9 cellular contexts compared by ENCODE assay signal in the genomic region with DNA sequence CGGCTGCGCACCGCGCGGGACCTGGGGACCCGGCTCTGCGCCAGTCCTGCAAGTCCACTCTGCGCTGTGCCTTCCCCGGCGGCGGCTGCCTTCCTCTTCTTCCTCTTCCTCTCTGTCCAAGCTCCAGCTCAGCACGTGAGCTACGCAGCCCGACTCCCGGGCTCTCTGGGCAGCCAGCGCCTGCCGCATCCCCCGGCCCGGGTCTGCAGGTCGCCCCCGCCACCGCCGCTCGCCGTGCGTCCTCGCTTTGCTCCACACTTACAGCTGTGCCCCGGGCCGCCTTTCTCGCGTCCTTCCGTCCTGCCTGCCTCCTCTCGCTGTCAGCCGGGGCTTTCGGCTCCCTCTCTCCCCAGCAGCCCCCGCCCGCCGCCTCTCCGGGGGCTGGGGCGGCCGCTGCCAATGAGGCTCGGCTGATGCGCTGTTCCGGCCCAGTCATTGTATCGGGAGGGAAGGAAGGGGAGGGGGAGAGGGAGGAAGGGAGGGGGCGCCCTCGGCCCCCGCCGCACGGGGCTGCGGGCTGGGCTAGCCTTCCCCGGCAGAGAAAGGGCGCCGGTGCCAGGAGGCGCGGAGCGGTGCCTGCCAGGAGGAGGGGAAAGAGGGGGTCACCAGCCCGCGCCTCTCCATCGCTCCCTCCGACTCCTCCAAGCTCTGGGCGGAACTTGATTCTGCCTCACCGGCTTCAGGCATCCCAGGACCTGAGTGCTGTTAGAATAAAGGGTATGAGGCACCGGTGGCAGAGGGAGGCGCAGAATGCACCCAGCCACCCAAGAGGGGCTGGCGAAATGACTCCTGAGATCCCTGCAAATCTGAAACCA.
A peak's percentile ranks its signal among the peaks of the same experiment; 100 is the strongest.
DNase-seq lines count a peak whose midpoint lies in the region; ATAC-seq and TF ChIP-seq lines count a peak whose summit lies in the region.
"Had no signal": no experiment of that assay in that cellular context is flagged by ENCODE, and none has a peak within 500 bp of the region (broad histone marks: within the 10 kb centered on the region; RNA-seq: fewer than 3 reads in every experiment).

No MANE protein-coding gene starts in this region.

- POLR2A ChIA-PET in CD8-positive, alpha-beta T cell (lab: Charles Lee), result no interaction called here
- POLR2A ChIA-PET in PC-9 (lab: Charles Lee; ENCODE audit: unreplicated experiment), result no interaction called here

- no TSS peak for BruUV-seq in PC-9 (replicated peaks; lab: Mats Ljungman, UMichigan)

- H3K36me3 ChIP-seq in WERI-Rb-1 (no peaks in the 10 kb centered on the region), right atrium auricular region (no peaks in the 10 kb centered on the region), PC-9 (ENCODE audit: low read depth) (no peaks in the 10 kb centered on the region)
- no peaks in the 10 kb centered on the region for H3K36me3 ChIP-seq in CD8-positive, alpha-beta T cell (ENCODE audit: insufficient read depth, low read length)

- no peak for ATAC-seq in CD8-positive, alpha-beta T cell
- no peak for ATAC-seq in natural killer cell

- intact Hi-C loops in CD8-positive, alpha-beta T cell (cut with DNase I, micrococcal nuclease), result no loop called here
- intact Hi-C loops in natural killer cell (cut with micrococcal nuclease), result no loop called here
- intact Hi-C loops in PC-9 (cut with micrococcal nuclease; ENCODE audit: unreplicated experiment), result no loop called here

- H3K4me1 Mint-ChIP-seq in progenitor cell of endocrine pancreas (ENCODE audit: low read depth) (peaks cover 23% of the 10 kb centered on the region), natural killer cell (peaks cover 0 to 9% of the 10 kb centered on the region in 2 donors)
- H3K4me1 Mint-ChIP-seq in CD8-positive, alpha-beta T cell (ENCODE audit: low read depth), result no peaks in the 10 kb centered on the region

- H3K27ac ChIP-seq in WERI-Rb-1 (no peak overlapping the region), right atrium auricular region (peak overlapping the region; percentile 79 to 81), PC-9 (no peak overlapping the region)
- no peak overlapping the region for H3K27ac ChIP-seq in CD8-positive, alpha-beta T cell (ENCODE audit: low read depth, low read length)

- H3K4me3 Mint-ChIP-seq in progenitor cell of endocrine pancreas (ENCODE audit: low read depth) (peak overlapping the region; percentile 93), natural killer cell (no peak overlapping the region)
- H3K4me3 Mint-ChIP-seq in CD8-positive, alpha-beta T cell, result no peak overlapping the region

- H3K4me1 ChIP-seq in right atrium auricular region (peaks cover 0 to 30% of the 10 kb centered on the region in 2 donors), PC-9 (replicated peaks; ENCODE audit: insufficient read depth) (no peaks in the 10 kb centered on the region)
- no peaks in the 10 kb centered on the region for H3K4me1 ChIP-seq in CD8-positive, alpha-beta T cell (ENCODE audit: insufficient read depth, low read length)

- no peaks in the 10 kb centered on the region for H3K79me2 ChIP-seq in PC-9 (ENCODE audit: low read depth)

- H3K9me2 ChIP-seq in PC-9 (ENCODE audit: insufficient read depth), result no peaks in the 10 kb centered on the region

- H3F3A ChIP-seq in PC-9 (ENCODE audit: insufficient read depth, low read depth), result no peaks in the 10 kb centered on the region

- peak; percentile 21 for DNase-seq in GM20000 (ENCODE audit: low spot score)
- DNase-seq in WERI-Rb-1, result peak; percentile 21
- no peak for DNase-seq in right atrium auricular region (ENCODE audit: low spot score)
- DNase-seq in progenitor cell of endocrine pancreas (ENCODE audit: low spot score, unreplicated experiment), result peak; percentile 44
- no peak for DNase-seq in CD8-positive, alpha-beta T cell
- DNase-seq in natural killer cell, result no peak
- no peak for DNase-seq in activated CD4-positive, CD25-positive, alpha-beta regulatory T cell treated with anti-CD3 and anti-CD28 coated beads, Interleukin-2, amount 50 U/mL, for 72 hours
- no peak for DNase-seq in PC-9
- DNase-seq: cerebellar nuclear complex had no signal

- no peak for TF ChIP-seq CTCF in GM20000 (IDR thresholded peaks at IDR 0.05; ENCODE audit: extremely low read depth, missing control alignments)
- no peak for TF ChIP-seq CTCF in WERI-Rb-1 (IDR thresholded peaks at IDR 0.05; ENCODE audit: low read depth, low read length)
- TF ChIP-seq CTCF in right atrium auricular region (IDR thresholded peaks at IDR 0.05), result no peak
- TF ChIP-seq CTCF in progenitor cell of endocrine pancreas (IDR thresholded peaks at IDR 0.05; ENCODE audit: unreplicated experiment), result no peak
- TF ChIP-seq CTCF in CD8-positive, alpha-beta T cell (IDR thresholded peaks at IDR 0.05), result no peak
- no peak for TF ChIP-seq CTCF in natural killer cell (IDR thresholded peaks at IDR 0.05)
- TF ChIP-seq CTCF in PC-9 (conservative IDR thresholded peaks at IDR 0.05), result no peak

- no peaks in the 10 kb centered on the region for H4K20me1 ChIP-seq in PC-9 (ENCODE audit: insufficient read depth)

- H3K36me3 Mint-ChIP-seq in progenitor cell of endocrine pancreas (ENCODE audit: insufficient read depth) (no peaks in the 10 kb centered on the region), natural killer cell (no peaks in the 10 kb centered on the region)
- no peaks in the 10 kb centered on the region for H3K36me3 Mint-ChIP-seq in CD8-positive, alpha-beta T cell

- peak overlapping the region; percentile 52 for H3K4me3 ChIP-seq in WERI-Rb-1 (ENCODE audit: low read depth, low read length)
- peak overlapping the region; percentile 65 to 68 for H3K4me3 ChIP-seq in right atrium auricular region
- no peak overlapping the region for H3K4me3 ChIP-seq in CD8-positive, alpha-beta T cell (ENCODE audit: low read depth, low read length)
- no peak overlapping the region for H3K4me3 ChIP-seq in PC-9

- no peaks in the 10 kb centered on the region for H3K27me3 Mint-ChIP-seq in progenitor cell of endocrine pancreas
- peaks cover 32% of the 10 kb centered on the region for H3K27me3 Mint-ChIP-seq in CD8-positive, alpha-beta T cell (ENCODE audit: low read depth)
- peaks cover 36 to 42% of the 10 kb centered on the region in 2 donors for H3K27me3 Mint-ChIP-seq in natural killer cell (ENCODE audit: low read depth in 2 of 2)

- CTCF ChIA-PET in CD8-positive, alpha-beta T cell (lab: Charles Lee), result no interaction called here
- CTCF ChIA-PET in PC-9 (lab: Charles Lee), result no interaction called here

- H3K27ac Mint-ChIP-seq in progenitor cell of endocrine pancreas (peak overlapping the region; percentile 87), natural killer cell (no peak overlapping the region)
- H3K27ac Mint-ChIP-seq in CD8-positive, alpha-beta T cell, result no peak overlapping the region

- no peaks in the 10 kb centered on the region for H3K9me3 Mint-ChIP-seq in progenitor cell of endocrine pancreas (ENCODE audit: low read depth)
- H3K9me3 Mint-ChIP-seq in CD8-positive, alpha-beta T cell, result no peaks in the 10 kb centered on the region
- no peaks in the 10 kb centered on the region for H3K9me3 Mint-ChIP-seq in natural killer cell

- H3K9me3 ChIP-seq in WERI-Rb-1 (ENCODE audit: severe bottlenecking) (no peaks in the 10 kb centered on the region), right atrium auricular region (no peaks in the 10 kb centered on the region), PC-9 (ENCODE audit: insufficient read depth, low read depth) (no peaks in the 10 kb centered on the region)
- H3K9me3 ChIP-seq in CD8-positive, alpha-beta T cell (ENCODE audit: low read length), result no peaks in the 10 kb centered on the region

- H2AFZ ChIP-seq in PC-9, result no peak overlapping the region

- peaks cover 39% of the 10 kb centered on the region for H3K27me3 ChIP-seq in WERI-Rb-1 (ENCODE audit: insufficient read depth, low read depth, severe bottlenecking)
- no peaks in the 10 kb centered on the region for H3K27me3 ChIP-seq in right atrium auricular region
- H3K27me3 ChIP-seq in CD8-positive, alpha-beta T cell (ENCODE audit: insufficient read depth, low read length), result no peaks in the 10 kb centered on the region
- peaks cover 9% of the 10 kb centered on the region; the same call in 1 of the 2 replicates for H3K27me3 ChIP-seq in PC-9 (ENCODE audit: insufficient read depth, low read depth)

- H3K4me2 ChIP-seq in PC-9, result no peak overlapping the region

Comparison
In these comparisons a context has a peak if more than half of its experiments do, and no peak if none do; other contexts are left out.
1. DNase-seq: peak in GM20000 (single experiment), WERI-Rb-1 (single experiment) and progenitor cell of endocrine pancreas (single experiment); none in right atrium auricular region (single experiment), CD8-positive, alpha-beta T cell (0 of 7), natural killer cell (single experiment), activated CD4-positive, CD25-positive, alpha-beta regulatory T cell treated with anti-CD3 and anti-CD28 coated beads, Interleukin-2, amount 50 U/mL, for 72 hours (single experiment) and PC-9 (0 of 2).
2. H3K27ac ChIP-seq: peak in right atrium auricular region (2 of 2); none in WERI-Rb-1 (single experiment), CD8-positive, alpha-beta T cell (single experiment) and PC-9 (single experiment).
3. H3K4me3 ChIP-seq: peak in WERI-Rb-1 (single experiment) and right atrium auricular region (2 of 2); none in CD8-positive, alpha-beta T cell (single experiment) and PC-9 (single experiment).